Comparison of ENCODE assay signal across 1 cellular context in the genomic region with DNA sequence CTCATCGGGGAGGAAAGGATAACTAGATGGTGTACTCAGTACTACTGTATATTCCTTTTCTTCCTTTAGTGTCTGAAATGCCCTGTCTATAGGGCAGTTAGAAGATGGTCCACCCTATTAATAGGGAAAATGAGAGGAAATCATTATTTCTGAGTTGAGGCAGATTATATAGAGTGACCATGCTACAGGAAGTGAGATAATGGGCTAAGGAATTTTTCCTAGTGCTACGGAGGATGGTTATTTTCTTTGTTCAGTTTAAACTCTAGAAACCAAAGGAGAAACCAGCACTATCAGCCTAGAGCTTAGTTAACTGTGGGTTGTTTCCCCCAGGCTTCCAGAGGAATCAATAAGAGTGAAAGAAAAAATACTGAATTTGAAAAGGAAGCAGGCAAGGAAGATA.
TF ChIP-seq lines count a peak whose summit lies in the region.

No MANE protein-coding gene starts in this region.

TF ChIP-seq in A549, 52 proteins besides CTCF, POLR2A, EP300 and RAD21 (continued from another document):
- TF ChIP-seq, protein P1, sequence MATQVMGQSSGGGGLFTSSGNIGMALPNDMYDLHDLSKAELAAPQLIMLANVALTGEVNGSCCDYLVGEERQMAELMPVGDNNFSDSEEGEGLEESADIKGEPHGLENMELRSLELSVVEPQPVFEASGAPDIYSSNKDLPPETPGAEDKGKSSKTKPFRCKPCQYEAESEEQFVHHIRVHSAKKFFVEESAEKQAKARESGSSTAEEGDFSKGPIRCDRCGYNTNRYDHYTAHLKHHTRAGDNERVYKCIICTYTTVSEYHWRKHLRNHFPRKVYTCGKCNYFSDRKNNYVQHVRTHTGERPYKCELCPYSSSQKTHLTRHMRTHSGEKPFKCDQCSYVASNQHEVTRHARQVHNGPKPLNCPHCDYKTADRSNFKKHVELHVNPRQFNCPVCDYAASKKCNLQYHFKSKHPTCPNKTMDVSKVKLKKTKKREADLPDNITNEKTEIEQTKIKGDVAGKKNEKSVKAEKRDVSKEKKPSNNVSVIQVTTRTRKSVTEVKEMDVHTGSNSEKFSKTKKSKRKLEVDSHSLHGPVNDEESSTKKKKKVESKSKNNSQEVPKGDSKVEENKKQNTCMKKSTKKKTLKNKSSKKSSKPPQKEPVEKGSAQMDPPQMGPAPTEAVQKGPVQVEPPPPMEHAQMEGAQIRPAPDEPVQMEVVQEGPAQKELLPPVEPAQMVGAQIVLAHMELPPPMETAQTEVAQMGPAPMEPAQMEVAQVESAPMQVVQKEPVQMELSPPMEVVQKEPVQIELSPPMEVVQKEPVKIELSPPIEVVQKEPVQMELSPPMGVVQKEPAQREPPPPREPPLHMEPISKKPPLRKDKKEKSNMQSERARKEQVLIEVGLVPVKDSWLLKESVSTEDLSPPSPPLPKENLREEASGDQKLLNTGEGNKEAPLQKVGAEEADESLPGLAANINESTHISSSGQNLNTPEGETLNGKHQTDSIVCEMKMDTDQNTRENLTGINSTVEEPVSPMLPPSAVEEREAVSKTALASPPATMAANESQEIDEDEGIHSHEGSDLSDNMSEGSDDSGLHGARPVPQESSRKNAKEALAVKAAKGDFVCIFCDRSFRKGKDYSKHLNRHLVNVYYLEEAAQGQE (IDR thresholded peaks at IDR 0.05): no peak
- no peak for TF ChIP-seq JUN (IDR thresholded peaks at IDR 0.05)
- no peak for TF ChIP-seq RCOR1 (IDR thresholded peaks at IDR 0.05; ENCODE audit: low read depth, low read length)
- TF ChIP-seq NR3C1 (IDR thresholded peaks at IDR 0.05): no peak
- no peak for TF ChIP-seq POLR2AphosphoS2 (conservative IDR thresholded peaks at IDR 0.05; ENCODE audit: low read length)
- no peak for TF ChIP-seq MAFK (IDR thresholded peaks at IDR 0.05; ENCODE audit: partially characterized antibody)
- TF ChIP-seq ESRRA (IDR thresholded peaks at IDR 0.05; ENCODE audit: borderline replicate concordance, low read length): no peak
